2 cellular contexts compared by ENCODE assay signal in the genomic region with DNA sequence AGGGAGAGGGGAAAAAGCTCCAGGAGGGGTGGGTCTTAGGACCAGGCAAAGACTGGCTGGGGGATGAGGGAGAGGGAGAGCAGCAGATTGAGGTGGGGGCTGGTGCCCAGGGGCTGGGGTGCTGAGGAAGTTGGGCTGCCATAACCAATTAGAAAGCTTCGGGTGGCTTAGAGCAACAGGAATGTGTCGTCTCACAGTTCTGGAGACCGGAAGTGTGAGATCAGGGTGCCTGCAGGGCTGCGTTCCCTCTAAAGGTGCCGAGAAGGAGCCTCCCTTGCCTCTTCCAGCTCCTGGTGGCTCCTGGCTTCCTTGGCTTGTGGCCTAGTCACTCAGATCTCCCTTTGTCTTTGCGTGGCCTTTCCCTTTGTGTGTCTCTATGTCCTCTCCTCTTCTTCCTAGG.
TF ChIP-seq lines count a peak whose summit lies in the region.

No MANE protein-coding gene starts in this region.

TF ChIP-seq in HEK293, 187 proteins besides CTCF, POLR2A, EP300 and RAD21:
- no peak for TF ChIP-seq BCL11B (tag by site-specific recombination; IDR thresholded peaks at IDR 0.05; ENCODE audit: low read depth)
- TF ChIP-seq, protein P1, sequence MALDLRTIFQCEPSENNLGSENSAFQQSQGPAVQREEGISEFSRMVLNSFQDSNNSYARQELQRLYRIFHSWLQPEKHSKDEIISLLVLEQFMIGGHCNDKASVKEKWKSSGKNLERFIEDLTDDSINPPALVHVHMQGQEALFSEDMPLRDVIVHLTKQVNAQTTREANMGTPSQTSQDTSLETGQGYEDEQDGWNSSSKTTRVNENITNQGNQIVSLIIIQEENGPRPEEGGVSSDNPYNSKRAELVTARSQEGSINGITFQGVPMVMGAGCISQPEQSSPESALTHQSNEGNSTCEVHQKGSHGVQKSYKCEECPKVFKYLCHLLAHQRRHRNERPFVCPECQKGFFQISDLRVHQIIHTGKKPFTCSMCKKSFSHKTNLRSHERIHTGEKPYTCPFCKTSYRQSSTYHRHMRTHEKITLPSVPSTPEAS (tag by site-specific recombination; IDR thresholded peaks at IDR 0.05), result no peak
- TF ChIP-seq, protein P2, sequence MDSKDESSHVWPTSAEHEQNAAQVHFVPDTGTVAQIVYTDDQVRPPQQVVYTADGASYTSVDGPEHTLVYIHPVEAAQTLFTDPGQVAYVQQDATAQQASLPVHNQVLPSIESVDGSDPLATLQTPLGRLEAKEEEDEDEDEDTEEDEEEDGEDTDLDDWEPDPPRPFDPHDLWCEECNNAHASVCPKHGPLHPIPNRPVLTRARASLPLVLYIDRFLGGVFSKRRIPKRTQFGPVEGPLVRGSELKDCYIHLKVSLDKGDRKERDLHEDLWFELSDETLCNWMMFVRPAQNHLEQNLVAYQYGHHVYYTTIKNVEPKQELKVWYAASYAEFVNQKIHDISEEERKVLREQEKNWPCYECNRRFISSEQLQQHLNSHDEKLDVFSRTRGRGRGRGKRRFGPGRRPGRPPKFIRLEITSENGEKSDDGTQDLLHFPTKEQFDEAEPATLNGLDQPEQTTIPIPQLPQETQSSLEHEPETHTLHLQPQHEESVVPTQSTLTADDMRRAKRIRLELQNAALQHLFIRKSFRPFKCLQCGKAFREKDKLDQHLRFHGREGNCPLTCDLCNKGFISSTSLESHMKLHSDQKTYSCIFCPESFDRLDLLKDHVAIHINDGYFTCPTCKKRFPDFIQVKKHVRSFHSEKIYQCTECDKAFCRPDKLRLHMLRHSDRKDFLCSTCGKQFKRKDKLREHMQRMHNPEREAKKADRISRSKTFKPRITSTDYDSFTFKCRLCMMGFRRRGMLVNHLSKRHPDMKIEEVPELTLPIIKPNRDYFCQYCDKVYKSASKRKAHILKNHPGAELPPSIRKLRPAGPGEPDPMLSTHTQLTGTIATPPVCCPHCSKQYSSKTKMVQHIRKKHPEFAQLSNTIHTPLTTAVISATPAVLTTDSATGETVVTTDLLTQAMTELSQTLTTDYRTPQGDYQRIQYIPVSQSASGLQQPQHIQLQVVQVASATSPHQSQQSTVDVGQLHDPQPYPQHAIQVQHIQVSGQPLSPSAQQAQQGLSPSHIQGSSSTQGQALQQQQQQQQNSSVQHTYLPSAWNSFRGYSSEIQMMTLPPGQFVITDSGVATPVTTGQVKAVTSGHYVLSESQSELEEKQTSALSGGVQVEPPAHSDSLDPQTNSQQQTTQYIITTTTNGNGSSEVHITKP (tag by site-specific recombination; IDR thresholded peaks at IDR 0.05), result peak; percentile 41; the same call in 1 of the 2 replicates

TF ChIP-seq in H1, 55 proteins besides CTCF, POLR2A, EP300 and RAD21:
- TF ChIP-seq RFX5 (IDR thresholded peaks at IDR 0.05; ENCODE audit: borderline replicate concordance, low read depth, low read length) (no peak), GTF2F1 (IDR thresholded peaks at IDR 0.05; ENCODE audit: borderline replicate concordance, low read depth, low read length) (no peak), PHF8 (conservative IDR thresholded peaks at IDR 0.05; ENCODE audit: low read depth, low read length) (no peak), KDM4A (IDR thresholded peaks at IDR 0.05; ENCODE audit: low read depth, low read length, severe bottlenecking) (no peak), CBX8 (IDR thresholded peaks at IDR 0.05; ENCODE audit: borderline replicate concordance, low read depth, low read length) (no peak), SAP30 (IDR thresholded peaks at IDR 0.05; ENCODE audit: insufficient read depth, insufficient replicate concordance, low read length) (no peak), POU5F1 (IDR thresholded peaks at IDR 0.05; ENCODE audit: low read depth, low read length) (no peak), CBX5 (IDR thresholded peaks at IDR 0.05; ENCODE audit: low read depth, low read length) (no peak), CTBP2 (IDR thresholded peaks at IDR 0.05; ENCODE audit: borderline replicate concordance, insufficient read depth, insufficient read length, low read length) (no peak), MAFK (IDR thresholded peaks at IDR 0.05; ENCODE audit: low read depth, low read length) (no peak)
